Comparison of ENCODE assay signal across 18 cellular contexts in the genomic region with DNA sequence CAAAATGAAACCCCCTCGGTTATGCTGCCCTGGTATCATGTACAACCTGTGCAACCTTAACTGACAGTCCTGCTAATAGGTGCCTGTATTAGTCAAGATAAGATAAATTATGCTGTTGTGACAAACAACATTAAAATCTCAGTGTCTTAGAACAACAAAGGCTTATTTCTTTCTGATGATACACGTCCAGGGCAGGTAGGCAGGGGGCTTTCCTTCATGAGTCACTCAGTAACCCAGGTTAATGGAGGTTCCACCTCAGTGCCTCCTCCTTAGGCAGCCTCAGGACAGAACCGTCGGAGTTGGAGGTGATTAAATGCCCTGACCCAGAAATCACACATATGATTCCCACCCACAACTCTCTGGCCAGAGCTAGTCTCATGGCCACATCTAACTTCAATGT.
A peak's percentile ranks its signal among the peaks of the same experiment; 100 is the strongest.
DNase-seq lines count a peak whose midpoint lies in the region; ATAC-seq and TF ChIP-seq lines count a peak whose summit lies in the region.
"Had no signal": no experiment of that assay in that cellular context is flagged by ENCODE, and none has a peak within 500 bp of the region (broad histone marks: within the 10 kb centered on the region; RNA-seq: fewer than 3 reads in every experiment).

No MANE protein-coding gene starts in this region.

- H3K36me3 ChIP-seq in hepatocyte (replicated peaks; ENCODE audit: insufficient read depth, low read depth): no peaks in the 10 kb centered on the region
- H3K36me3 ChIP-seq in SJCRH30: no peaks in the 10 kb centered on the region
- H3K36me3 ChIP-seq: HAP-1 had no signal

- H3K4me3 ChIP-seq in hepatocyte (no peak overlapping the region), SJCRH30 (no peak overlapping the region)
- H3K4me3 ChIP-seq: HAP-1 had no signal

- 52% methylated on average over 4 of the region's 4 CpGs for WGBS in hepatocyte (ENCODE audit: low lambda C conversion rate, missing lambda C conversion rate)

- no peaks in the 10 kb centered on the region for H4K20me1 ChIP-seq in hepatocyte (ENCODE audit: insufficient read depth, poor library complexity, severe bottlenecking)

- no peak overlapping the region for H3K4me3 Mint-ChIP-seq in progenitor cell of endocrine pancreas (ENCODE audit: low read depth)
- H3K4me3 Mint-ChIP-seq: IgD-negative memory B cell had no signal

- ATAC-seq in GM18868 (IDR thresholded peaks at IDR 0.05; ENCODE audit: unreplicated experiment): no peak

- H3K9me3 Mint-ChIP-seq in progenitor cell of endocrine pancreas (ENCODE audit: low read depth): no peaks in the 10 kb centered on the region

- TF ChIP-seq CTCF in VCaP (conservative IDR thresholded peaks at IDR 0.05) (no peak), hepatocyte (IDR thresholded peaks at IDR 0.05; ENCODE audit: poor library complexity) (no peak), progenitor cell of endocrine pancreas (IDR thresholded peaks at IDR 0.05; ENCODE audit: unreplicated experiment) (no peak)

- no peaks in the 10 kb centered on the region for H3K9me2 ChIP-seq in hepatocyte (replicated peaks; ENCODE audit: insufficient read depth)

- peaks cover 5% of the 10 kb centered on the region for H3K27me3 Mint-ChIP-seq in progenitor cell of endocrine pancreas

- no peaks in the 10 kb centered on the region for H3K9me3 ChIP-seq in hepatocyte (ENCODE audit: low read depth)
- H3K9me3 ChIP-seq in SJCRH30 (replicated peaks): no peaks in the 10 kb centered on the region
- H3K9me3 ChIP-seq: HAP-1 had no signal

- peak overlapping the region; percentile 7; the same call in 1 of the 2 replicates for H3K27ac ChIP-seq in VCaP
- H3K27ac ChIP-seq in hepatocyte: no peak overlapping the region
- H3K27ac ChIP-seq in SJCRH30: no peak overlapping the region
- H3K27ac ChIP-seq: C4-2B had no signal

- H3K4me1 Mint-ChIP-seq in progenitor cell of endocrine pancreas (ENCODE audit: low read depth): peaks cover 31% of the 10 kb centered on the region

- no peak overlapping the region for H3K4me2 ChIP-seq in hepatocyte

- no peaks in the 10 kb centered on the region for H3K36me3 Mint-ChIP-seq in progenitor cell of endocrine pancreas (ENCODE audit: insufficient read depth)
- H3K36me3 Mint-ChIP-seq: IgD-negative memory B cell had no signal

- peak overlapping the region; percentile 11 for H3K27ac Mint-ChIP-seq in progenitor cell of endocrine pancreas
- H3K27ac Mint-ChIP-seq: IgD-negative memory B cell had no signal

- peaks cover 9% of the 10 kb centered on the region for H3K4me1 ChIP-seq in hepatocyte (ENCODE audit: insufficient read depth)
- peaks cover 6% of the 10 kb centered on the region; the same call in 1 of the 2 replicates for H3K4me1 ChIP-seq in SJCRH30
- H3K4me1 ChIP-seq: HAP-1 had no signal

- H3K79me2 ChIP-seq in hepatocyte: no peaks in the 10 kb centered on the region

- H3K27me3 ChIP-seq in hepatocyte: peaks cover 16% of the 10 kb centered on the region
- H3K27me3 ChIP-seq in SJCRH30: peaks cover 14% of the 10 kb centered on the region; the same call in 1 of the 2 replicates

- DNase-seq in ELF-1 (ENCODE audit: low read depth, low spot score) (peak; percentile 13), hepatocyte (ENCODE audit: low spot score) (peak; percentile 2), progenitor cell of endocrine pancreas (ENCODE audit: low spot score, unreplicated experiment) (no peak), NCI-H774 (lab: John Stamatoyannopoulos, UW) (no peak), SJCRH30 (no peak), C1 segment of cervical spinal cord (lab: John Stamatoyannopoulos, UW) (no peak)
- DNase-seq: DMS153, MV-4-11, NCI-H1436 treated with DMSO at 0.1 percent for 48 hours, NCI-H2081 treated with DMSO at 0.1 percent for 48 hours, NCI-H524 treated with DMSO at 0.1 percent for 48 hours, OCI-M1, SHP77 treated with DMSO at 0.1 percent for 48 hours had no signal

- H2AFZ ChIP-seq in hepatocyte: no peak overlapping the region

Comparison
In these comparisons a context has a peak if more than half of its experiments do, and no peak if none do; other contexts are left out.
1. DNase-seq: peak in ELF-1 (single experiment) and hepatocyte (single experiment); none in progenitor cell of endocrine pancreas (single experiment), NCI-H774 (single experiment), SJCRH30 (0 of 2) and C1 segment of cervical spinal cord (0 of 14).